Comparison of ENCODE assay signal across 26 cellular contexts in genomic region chr19:33513424-33513823, GRCh38.
"Had no signal": no experiment of that assay in that cellular context is flagged by ENCODE, and none has a peak within 500 bp of the region (broad histone marks: within the 10 kb centered on the region; RNA-seq: fewer than 3 reads in every experiment).

No MANE protein-coding gene starts in this region.

- DNase-seq: colonic mucosa; effector memory CD8-positive, alpha-beta T cell; erythroblast; gastrocnemius medialis; hippocampal formation; left cardiac atrium; left lung; mesenchymal stem cell; mucosa of descending colon; naive B cell; occipital lobe; right lobe of liver; small intestine; stimulated activated CD4-positive, alpha-beta T cell treated with anti-CD3 and anti-CD28 coated beads, Interleukin-15, amount 100 ng/mL, for 24 hours; stimulated activated CD4-positive, alpha-beta T cell treated with anti-CD3 and anti-CD28 coated beads, Interleukin-2, amount 100 ng/mL, for 48 hours; stimulated activated naive CD4-positive, alpha-beta T cell; stimulated activated naive CD8-positive, alpha-beta T cell treated with anti-CD3 and anti-CD28 coated beads, Interleukin-15, amount 100 ng/mL, for 72 hours; transverse colon had no signal

- H3K9me3 Mint-ChIP-seq: dendritic cell treated with granulocyte-macrophage colony-stimulating factor and Interleukin-4, amounts not matched to agents 40 ng/mL and 50 ng/mL, for 4 days; effector memory CD8-positive, alpha-beta T cell; mesothelial cell of epicardium; naive B cell; natural killer cell treated with Interleukin-12 subunit alpha and Interleukin-12 subunit beta and Interleukin-15 and Interleukin-18, amount 100 ng/mL, for 72 hours; stimulated activated naive CD8-positive, alpha-beta T cell treated with anti-CD3 and anti-CD28 coated beads, Interleukin-15, amount 100 ng/mL, for 72 hours had no signal

- H3K36me3 ChIP-seq: colonic mucosa, transverse colon had no signal

- H3K27me3 ChIP-seq: colonic mucosa, gastrocnemius medialis, heart left ventricle, left lung, right lobe of liver, suprapubic skin, transverse colon, vagina had no signal

- H3K9me3 ChIP-seq: colonic mucosa, gastrocnemius medialis, heart left ventricle, left lung, mucosa of descending colon, right lobe of liver, suprapubic skin, transverse colon, vagina had no signal

- H3K9ac ChIP-seq: parathyroid adenoma had no signal

- H3K36me3 Mint-ChIP-seq: natural killer cell treated with Interleukin-12 subunit alpha and Interleukin-12 subunit beta and Interleukin-15 and Interleukin-18, amount 100 ng/mL, for 72 hours had no signal

- H3K27ac Mint-ChIP-seq: mesothelial cell of epicardium; progenitor cell of endocrine pancreas; stimulated activated naive CD8-positive, alpha-beta T cell treated with anti-CD3 and anti-CD28 coated beads, Interleukin-15, amount 100 ng/mL, for 72 hours had no signal

- H3K4me3 ChIP-seq: colonic mucosa, gastrocnemius medialis, heart left ventricle, left lung, mucosa of descending colon, right lobe of liver, suprapubic skin, transverse colon, vagina had no signal

- H3K27me3 Mint-ChIP-seq: dendritic cell treated with granulocyte-macrophage colony-stimulating factor and Interleukin-4, amounts not matched to agents 40 ng/mL and 50 ng/mL, for 4 days; effector memory CD8-positive, alpha-beta T cell; naive B cell; natural killer cell treated with Interleukin-12 subunit alpha and Interleukin-12 subunit beta and Interleukin-15 and Interleukin-18, amount 100 ng/mL, for 72 hours; progenitor cell of endocrine pancreas; stimulated activated naive CD8-positive, alpha-beta T cell treated with anti-CD3 and anti-CD28 coated beads, Interleukin-15, amount 100 ng/mL, for 72 hours had no signal

- H3K4me1 ChIP-seq: colonic mucosa, left lung, parathyroid adenoma, transverse colon, vagina had no signal

- H3K4me3 Mint-ChIP-seq: dendritic cell treated with granulocyte-macrophage colony-stimulating factor and Interleukin-4, amounts not matched to agents 40 ng/mL and 50 ng/mL, for 4 days; mesothelial cell of epicardium; natural killer cell treated with Interleukin-12 subunit alpha and Interleukin-12 subunit beta and Interleukin-15 and Interleukin-18, amount 100 ng/mL, for 72 hours; stimulated activated naive CD8-positive, alpha-beta T cell treated with anti-CD3 and anti-CD28 coated beads, Interleukin-15, amount 100 ng/mL, for 72 hours had no signal

- ATAC-seq: effector memory CD8-positive, alpha-beta T cell; gastrocnemius medialis; left cardiac atrium; left lung; mucosa of descending colon; natural killer cell treated with Interleukin-12 subunit alpha and Interleukin-12 subunit beta and Interleukin-15 and Interleukin-18, amount 100 ng/mL, for 72 hours; right lobe of liver; stimulated activated naive CD8-positive, alpha-beta T cell treated with anti-CD3 and anti-CD28 coated beads, Interleukin-15, amount 100 ng/mL, for 72 hours had no signal

- H3K27ac ChIP-seq: colonic mucosa, gastrocnemius medialis, heart left ventricle, left lung, parathyroid adenoma, right lobe of liver, suprapubic skin, transverse colon, vagina had no signal

- H3K4me1 Mint-ChIP-seq: mesothelial cell of epicardium had no signal

- H2AFZ ChIP-seq: parathyroid adenoma had no signal
